Comparison of ENCODE assay signal across 9 cellular contexts in the genomic region with DNA sequence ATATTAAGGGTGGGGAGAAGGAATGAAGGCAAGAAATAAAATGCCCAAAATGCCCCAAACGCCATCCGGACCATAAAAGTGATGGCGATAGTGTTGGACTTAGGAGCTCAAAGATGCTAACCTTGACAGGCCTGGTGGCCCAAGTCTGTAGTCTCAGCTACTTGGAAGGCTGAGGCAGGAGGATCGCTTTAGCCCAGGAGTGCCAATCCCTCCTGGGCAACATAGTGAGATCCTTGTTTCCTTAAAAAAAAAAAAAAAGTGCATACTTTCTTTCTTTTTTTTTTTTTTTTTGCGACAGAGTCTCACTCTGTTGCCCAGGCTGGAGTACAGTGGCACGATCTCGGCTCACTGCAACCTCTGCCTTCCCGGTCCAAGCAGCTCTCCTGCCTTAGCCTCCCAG. TPM values are rescaled to one million over a fixed set of nuclear protein-coding genes. Genes with fewer than 3 reads are reported as not detected.
DNase-seq lines count a peak whose midpoint lies in the region; ATAC-seq and TF ChIP-seq lines count a peak whose summit lies in the region.
"Had no signal": no experiment of that assay in that cellular context is flagged by ENCODE, and none has a peak within 500 bp of the region (broad histone marks: within the 10 kb centered on the region; RNA-seq: fewer than 3 reads in every experiment).

No MANE protein-coding gene starts in this region.

- ATAC-seq in HG02852 (IDR thresholded peaks at IDR 0.05; ENCODE audit: unreplicated experiment) (no peak), GM21381 (IDR thresholded peaks at IDR 0.05; ENCODE audit: unreplicated experiment) (no peak)

- peak overlapping the region; percentile 100 for H3K27ac Mint-ChIP-seq in chondrocyte (ENCODE audit: unreplicated experiment)
- no peak overlapping the region for H3K27ac Mint-ChIP-seq in nephron progenitor cell

- H3K27ac ChIP-seq in C4-2B, result peak overlapping the region; percentile 76; the same call in 1 of the 2 replicates
- H3K27ac ChIP-seq in KOPT-K1 (ENCODE audit: low read depth, low read length, poor library complexity, severe bottlenecking), result peak overlapping the region; percentile 62

- peak overlapping the region; percentile 85 for H3K4me3 Mint-ChIP-seq in chondrocyte (ENCODE audit: unreplicated experiment)
- H3K4me3 Mint-ChIP-seq in nephron progenitor cell, result peak overlapping the region; percentile 83

- H3K36me3 ChIP-seq in KOPT-K1 (ENCODE audit: insufficient read depth, low read length), result no peaks in the 10 kb centered on the region
- H3K36me3 ChIP-seq: Peyer's patch had no signal

- H3K9me3 Mint-ChIP-seq in chondrocyte (ENCODE audit: low read depth) (no peaks in the 10 kb centered on the region), nephron progenitor cell (no peaks in the 10 kb centered on the region)

- TF ChIP-seq CTCF in C4-2B (conservative IDR thresholded peaks at IDR 0.05), result no peak
- no peak for TF ChIP-seq CTCF in chondrocyte (IDR thresholded peaks at IDR 0.05)
- TF ChIP-seq CTCF in nephron progenitor cell (IDR thresholded peaks at IDR 0.05), result no peak

- peaks cover 27% of the 10 kb centered on the region for H3K4me1 Mint-ChIP-seq in chondrocyte (ENCODE audit: low read depth)
- peaks cover 17% of the 10 kb centered on the region for H3K4me1 Mint-ChIP-seq in nephron progenitor cell

- H3K36me3 Mint-ChIP-seq in chondrocyte (ENCODE audit: low read depth), result no peaks in the 10 kb centered on the region
- H3K36me3 Mint-ChIP-seq in nephron progenitor cell (ENCODE audit: low read depth), result peaks cover 6% of the 10 kb centered on the region

- H3K9me3 ChIP-seq in KOPT-K1 (ENCODE audit: insufficient read depth, low read length, poor library complexity, severe bottlenecking), result no peaks in the 10 kb centered on the region
- H3K9me3 ChIP-seq: Peyer's patch had no signal

- H3K27me3 Mint-ChIP-seq in chondrocyte (ENCODE audit: low read depth), result no peaks in the 10 kb centered on the region
- H3K27me3 Mint-ChIP-seq in nephron progenitor cell (ENCODE audit: low read depth, poor library complexity), result no peaks in the 10 kb centered on the region

- DNase-seq in chondrocyte (ENCODE audit: low spot score), result no peak
- DNase-seq in nephron progenitor cell, result no peak
- no peak for DNase-seq in stimulated activated CD4-positive, alpha-beta T cell treated with anti-CD3 and anti-CD28 coated beads, Interleukin-2, amount 100 ng/mL, for 24 hours
- DNase-seq in stimulated activated CD4-positive, alpha-beta T cell treated with anti-CD3 and anti-CD28 coated beads, Interleukin-12 subunit alpha, Interleukin-12 subunit beta, amount 100 ng/mL, for 4 hours, result no peak
- DNase-seq: Peyer's patch had no signal

RNA-seq across cellular contexts. Expression of a gene that starts 32.0 kb away (rescaled TPM):
- 18.7 to 25.4 TPM (median 20.2 TPM) in 3 replicates for total RNA-seq in chondrocyte

RNA-seq across cellular contexts. Expression of a gene that starts 41.9 kb away (rescaled TPM):
- 71.2 to 91.5 TPM (median 75.7 TPM) in 3 replicates for total RNA-seq in chondrocyte
